ENCODE assay signal across 25 cellular contexts in the genomic region with DNA sequence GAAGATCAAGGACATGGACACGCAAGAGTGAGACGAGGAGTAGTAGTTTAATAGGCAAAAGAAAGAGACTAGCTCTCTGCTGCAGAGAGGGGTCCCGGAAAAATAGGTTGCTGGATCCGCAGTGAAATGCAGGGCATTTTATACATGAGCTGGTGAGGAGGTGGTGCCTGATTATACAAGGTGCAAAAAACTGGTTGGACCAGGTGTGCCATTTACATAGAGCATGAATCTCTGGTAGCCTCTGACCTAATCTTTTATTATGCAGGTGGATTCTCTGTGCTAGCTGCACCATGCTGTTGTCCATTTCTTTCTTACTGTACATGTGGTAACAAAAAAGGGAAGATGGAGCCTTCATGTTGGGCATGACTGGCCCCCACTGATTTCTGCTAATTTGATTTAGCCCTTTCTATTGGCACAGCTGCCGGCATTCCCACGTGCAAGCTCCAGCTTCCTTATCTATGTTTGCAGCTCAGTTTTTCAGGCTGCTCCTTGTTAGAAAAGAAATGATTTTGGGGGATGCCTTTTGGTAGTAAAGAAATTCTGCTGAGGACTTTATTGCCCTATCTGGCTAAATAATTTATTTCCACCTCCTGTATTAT.
"Had no signal": no experiment of that assay in that cellular context is flagged by ENCODE, and none has a peak within 500 bp of the region (broad histone marks: within the 10 kb centered on the region; RNA-seq: fewer than 3 reads in every experiment).

No MANE protein-coding gene starts in this region.

- H3K4me1 Mint-ChIP-seq: activated CD4-positive, alpha-beta T cell treated with anti-CD3 and anti-CD28 coated beads for 36 hours; endodermal cell; naive B cell; stimulated activated memory B cell treated with anti-CD40 and anti-IgM and Interleukin-4, amounts not matched to agents 10 μg/mL and 1 μg/mL and 100 μg/mL, for 72 hours had no signal

- H3K4me3 Mint-ChIP-seq: activated CD4-positive, alpha-beta T cell treated with anti-CD3 and anti-CD28 coated beads for 36 hours; activated naive CD4-positive, alpha-beta T cell treated with anti-CD3 and anti-CD28 coated beads for 36 hours; activated T-cell treated with anti-CD3 and anti-CD28 coated beads, Interleukin-2, amount 50 U/mL, for 72 hours; endodermal cell; naive B cell; stimulated activated memory B cell treated with anti-CD40 and anti-IgM and Interleukin-4, amounts not matched to agents 10 μg/mL and 1 μg/mL and 100 μg/mL, for 72 hours; type B pancreatic cell; WTC11 had no signal

- H3K27me3 Mint-ChIP-seq: activated CD4-positive, alpha-beta T cell treated with anti-CD3 and anti-CD28 coated beads for 36 hours; naive B cell; stimulated activated memory B cell treated with anti-CD40 and anti-IgM and Interleukin-4, amounts not matched to agents 10 μg/mL and 1 μg/mL and 100 μg/mL, for 72 hours; type B pancreatic cell had no signal

- H3K4me1 ChIP-seq: gastroesophageal sphincter, heart left ventricle, stomach, suprapubic skin, vagina had no signal

- H3K36me3 Mint-ChIP-seq: naive B cell; stimulated activated memory B cell treated with anti-CD40 and anti-IgM and Interleukin-4, amounts not matched to agents 10 μg/mL and 1 μg/mL and 100 μg/mL, for 72 hours; type B pancreatic cell had no signal

- H3K4me3 ChIP-seq: cardiac muscle cell, gastroesophageal sphincter, heart left ventricle, lung, stomach, suprapubic skin, vagina had no signal

- H3K36me3 ChIP-seq: cardiac muscle cell, gastroesophageal sphincter, heart left ventricle, stomach, suprapubic skin, vagina had no signal

- DNase-seq: activated CD4-positive, alpha-beta T cell treated with anti-CD3 and anti-CD28 coated beads for 36 hours; activated CD4-positive, alpha-beta T cell treated with anti-CD3 and anti-CD28 coated beads, Interleukin-2, amount 50 U/mL, for 4 hours; activated CD8-positive, alpha-beta memory T cell treated with anti-CD3 and anti-CD28 coated beads, Interleukin-2, amount 50 U/mL, for 48 hours; activated effector memory CD4-positive, alpha-beta T cell treated with Interleukin-2 at 50 U/mL for 16 hours; activated naive CD4-positive, alpha-beta T cell treated with anti-CD3 and anti-CD28 coated beads for 36 hours; activated T-cell treated with anti-CD3 and anti-CD28 coated beads, Interleukin-2, amount 50 U/mL, for 72 hours; cortex of kidney; endodermal cell; heart left ventricle; naive B cell; nucleus accumbens; posterior cingulate gyrus; small intestine; stimulated activated CD4-positive, alpha-beta T cell treated with anti-CD3 and anti-CD28 coated beads, Interleukin-15, amount 100 ng/mL, for 24 hours; stomach; T1000 had no signal

- H3K27ac ChIP-seq: cardiac muscle cell, epithelial cell of prostate, gastroesophageal sphincter, heart left ventricle, stomach, suprapubic skin, vagina had no signal

- H3K27me3 ChIP-seq: cardiac muscle cell, gastroesophageal sphincter, heart left ventricle, stomach, suprapubic skin, vagina had no signal

- H3K9me3 ChIP-seq: vagina had no signal

- H3K27ac Mint-ChIP-seq: activated CD4-positive, alpha-beta T cell treated with anti-CD3 and anti-CD28 coated beads for 36 hours; activated naive CD4-positive, alpha-beta T cell treated with anti-CD3 and anti-CD28 coated beads for 36 hours; activated T-cell treated with anti-CD3 and anti-CD28 coated beads, Interleukin-2, amount 50 U/mL, for 72 hours; endodermal cell; naive B cell; stimulated activated memory B cell treated with anti-CD40 and anti-IgM and Interleukin-4, amounts not matched to agents 10 μg/mL and 1 μg/mL and 100 μg/mL, for 72 hours; type B pancreatic cell; WTC11 had no signal
